ENCODE assay signal across 22 cellular contexts in the genomic region with DNA sequence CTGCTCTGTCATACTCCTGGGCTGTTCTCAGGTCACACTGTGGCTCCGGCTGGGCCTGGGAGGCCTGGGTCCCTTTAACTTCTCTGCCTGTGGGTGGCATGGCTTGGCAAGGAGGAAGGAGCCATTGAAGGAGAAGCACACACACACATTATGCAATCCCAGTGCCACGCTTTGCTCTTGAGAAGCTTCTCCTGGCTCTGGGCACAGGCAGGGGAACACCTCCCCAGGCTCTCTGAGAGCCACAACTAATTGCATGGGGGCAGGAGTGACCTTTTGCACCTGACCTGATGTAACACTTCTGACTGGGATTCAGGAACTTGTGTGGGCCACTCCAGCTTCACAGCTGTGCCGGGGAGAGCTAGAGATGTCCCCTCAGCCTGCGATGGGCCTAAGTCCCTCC. TPM values are rescaled to one million over a fixed set of nuclear protein-coding genes. Genes with fewer than 3 reads are reported as not detected.
A peak's percentile ranks its signal among the peaks of the same experiment; 100 is the strongest.
DNase-seq lines count a peak whose midpoint lies in the region; ATAC-seq and TF ChIP-seq lines count a peak whose summit lies in the region.
"Had no signal": no experiment of that assay in that cellular context is flagged by ENCODE, and none has a peak within 500 bp of the region (broad histone marks: within the 10 kb centered on the region; RNA-seq: fewer than 3 reads in every experiment).

No MANE protein-coding gene starts in this region.

- TF ChIP-seq POLR2A in NB4 (IDR thresholded peaks at IDR 0.05; ENCODE audit: extremely low read depth, insufficient read length), result no peak

- TF ChIP-seq CTCF in NB4 (IDR thresholded peaks at IDR 0.05; ENCODE audit: low read depth, low read length), result no peak

- DNase-seq in CD1c-positive myeloid dendritic cell (ENCODE audit: extremely low spot score), result peak; percentile 8
- peak; percentile 22 for DNase-seq in NB4 (ENCODE audit: low read depth)
- DNase-seq in renal cortical epithelial cell (ENCODE audit: low read depth), result peak; percentile 47
- DNase-seq in GOT3 (lab: John Stamatoyannopoulos, UW), result no peak
- no peak for DNase-seq in HuH-7.5 (ENCODE audit: low spot score)
- no peak for DNase-seq in activated T-cell treated with anti-CD3 and anti-CD28 coated beads, Interleukin-2, amount 50 U/mL, for 48 hours
- DNase-seq: activated CD4-positive, alpha-beta T cell treated with anti-CD3 and anti-CD28 coated beads for 1 hour; activated naive CD4-positive, alpha-beta T cell; activated T-cell treated with anti-CD3 and anti-CD28 coated beads, Interleukin-2, amount 50 U/mL, for 1 hour; CD8-positive, alpha-beta memory T cell; DMS153; HFFc6; kidney glomerular epithelial cell; naive thymus-derived CD8-positive, alpha-beta T cell; NCI-H1417 treated with DMSO at 0.1 percent for 48 hours; NCI-H524; sigmoid colon had no signal

- H3K4me3 ChIP-seq in NB4 (ENCODE audit: low read depth, low read length), result no peak overlapping the region
- H3K4me3 ChIP-seq: GM12878, sigmoid colon, vagina had no signal

- peak; percentile 18 for ATAC-seq in esophagus mucosa
- ATAC-seq: GM12878; naive thymus-derived CD8-positive, alpha-beta T cell had no signal

RNA-seq across cellular contexts. Expression of gene LGR6, which starts 23.1 kb away (rescaled TPM):
- total RNA-seq in esophagus mucosa, result 2.7 TPM
- 0.05 TPM in 1 of 2 replicates, not detected in the other for total RNA-seq in renal cortical epithelial cell
- total RNA-seq: fibroblast of lung, GM12878, HFFc6, LHCN-M2 had no signal

RNA-seq across cellular contexts. Expression of gene PTPN7, which starts 56.3 kb away (rescaled TPM):
- total RNA-seq in esophagus mucosa (1.2 TPM), renal cortical epithelial cell (not detected in 2 replicates)
- total RNA-seq: fibroblast of lung, HFFc6, LHCN-M2 had no signal

Comparison
In these comparisons a context has a peak if more than half of its experiments do, and no peak if none do; other contexts are left out.
1. DNase-seq: peak in CD1c-positive myeloid dendritic cell (single experiment), NB4 (single experiment) and renal cortical epithelial cell (single experiment); none in GOT3 (single experiment), HuH-7.5 (single experiment) and activated T-cell treated with anti-CD3 and anti-CD28 coated beads, Interleukin-2, amount 50 U/mL, for 48 hours (0 of 2).